In genomic region chr18:75063615-75064512, GRCh38 we compare ENCODE assay signal across 31 cellular contexts.
"Had no signal": no experiment of that assay in that cellular context is flagged by ENCODE, and none has a peak within 500 bp of the region (broad histone marks: within the 10 kb centered on the region; RNA-seq: fewer than 3 reads in every experiment).

No MANE protein-coding gene starts in this region.

- H3K4me3 Mint-ChIP-seq: activated CD4-positive, alpha-beta memory T cell treated with anti-CD3 and anti-CD28 coated beads, Interleukin-2, amount 10 ng/mL, durations not matched to agents 7 days and 5 days; activated CD8-positive, alpha-beta memory T cell treated with anti-CD3 and anti-CD28 coated beads, Interleukin-2, amount 10 ng/mL, durations not matched to agents 7 days and 5 days; activated naive CD8-positive, alpha-beta T cell treated with anti-CD3 and anti-CD28 coated beads, Interleukin-2, amount 10 ng/mL, durations not matched to agents 7 days and 5 days; T-cell; T-helper 17 cell had no signal

- DNase-seq: activated CD4-positive, alpha-beta memory T cell treated with anti-CD3 and anti-CD28 coated beads, Interleukin-2, amount 10 ng/mL, durations not matched to agents 7 days and 5 days; activated CD4-positive, alpha-beta T cell treated with anti-CD3 and anti-CD28 coated beads for 1 hour; activated CD4-positive, alpha-beta T cell treated with anti-CD3 and anti-CD28 coated beads for 48 hours; activated CD4-positive, CD25-positive, alpha-beta regulatory T cell; activated CD8-positive, alpha-beta memory T cell treated with anti-CD3 and anti-CD28 coated beads for 24 hours; activated CD8-positive, alpha-beta memory T cell treated with anti-CD3 and anti-CD28 coated beads, Interleukin-2, amount 10 ng/mL, durations not matched to agents 7 days and 5 days; activated CD8-positive, alpha-beta memory T cell treated with anti-CD3 and anti-CD28 coated beads, Interleukin-2, amount 50 U/mL, for 48 hours; activated effector memory CD4-positive, alpha-beta T cell treated with anti-CD3 and anti-CD28 coated beads, Interleukin-2, amount 50 U/mL, for 16 hours; activated naive CD4-positive, alpha-beta T cell; activated naive CD4-positive, alpha-beta T cell treated with anti-CD3 and anti-CD28 coated beads, Interleukin-2, amount 50 U/mL, for 16 hours; activated naive CD8-positive, alpha-beta T cell treated with anti-CD3 and anti-CD28 coated beads, Interleukin-2, amount 10 ng/mL, durations not matched to agents 7 days and 5 days; activated T-cell treated with anti-CD3 and anti-CD28 coated beads, Interleukin-2, amount 50 U/mL, for 48 hours; amygdala; Kasumi-1; KG1; MG63; NCI-H1048; NCI-H1105 treated with DMSO at 0.1 percent for 48 hours; NCI-H1436; NCI-H1694; NCI-H1930; NCI-H345; NCI-H524 treated with DMSO at 0.1 percent for 48 hours; SHP77 treated with DMSO at 0.1 percent for 48 hours; T-cell; T-helper 17 cell had no signal

- H3K27ac Mint-ChIP-seq: activated CD4-positive, alpha-beta memory T cell treated with anti-CD3 and anti-CD28 coated beads, Interleukin-2, amount 10 ng/mL, durations not matched to agents 7 days and 5 days; activated CD8-positive, alpha-beta memory T cell treated with anti-CD3 and anti-CD28 coated beads, Interleukin-2, amount 10 ng/mL, durations not matched to agents 7 days and 5 days; activated naive CD8-positive, alpha-beta T cell treated with anti-CD3 and anti-CD28 coated beads, Interleukin-2, amount 10 ng/mL, durations not matched to agents 7 days and 5 days; T-cell; T-helper 17 cell had no signal

- H3K36me3 Mint-ChIP-seq: activated CD8-positive, alpha-beta memory T cell treated with anti-CD3 and anti-CD28 coated beads, Interleukin-2, amount 10 ng/mL, durations not matched to agents 7 days and 5 days had no signal

- H3K27me3 Mint-ChIP-seq: activated CD4-positive, alpha-beta memory T cell treated with anti-CD3 and anti-CD28 coated beads, Interleukin-2, amount 10 ng/mL, durations not matched to agents 7 days and 5 days; activated CD8-positive, alpha-beta memory T cell treated with anti-CD3 and anti-CD28 coated beads, Interleukin-2, amount 10 ng/mL, durations not matched to agents 7 days and 5 days; activated naive CD8-positive, alpha-beta T cell treated with anti-CD3 and anti-CD28 coated beads, Interleukin-2, amount 10 ng/mL, durations not matched to agents 7 days and 5 days; T-cell; T-helper 17 cell had no signal

- H3K4me1 ChIP-seq: ascending aorta, SJSA1 had no signal

- H3K9me3 Mint-ChIP-seq: activated naive CD8-positive, alpha-beta T cell treated with anti-CD3 and anti-CD28 coated beads, Interleukin-2, amount 10 ng/mL, durations not matched to agents 7 days and 5 days; T-cell had no signal

- ATAC-seq: activated CD8-positive, alpha-beta memory T cell treated with anti-CD3 and anti-CD28 coated beads, Interleukin-2, amount 10 ng/mL, durations not matched to agents 7 days and 5 days; Panc1; SK-N-SH treated with all-trans-retinoic acid at 6 μM for 48 hours; T-cell; T-helper 17 cell had no signal

- H3K4me3 ChIP-seq: ascending aorta, MG63, SJSA1 had no signal

- H3K36me3 ChIP-seq: MG63 had no signal

- H3K9me3 ChIP-seq: MG63, SJSA1 had no signal

- H3K4me1 Mint-ChIP-seq: activated naive CD8-positive, alpha-beta T cell treated with anti-CD3 and anti-CD28 coated beads, Interleukin-2, amount 10 ng/mL, durations not matched to agents 7 days and 5 days had no signal

- H3K27me3 ChIP-seq: ascending aorta, MG63, SJSA1 had no signal

- H3K27ac ChIP-seq: ascending aorta, SJSA1, VCaP had no signal
